ENCODE assay signal across 25 cellular contexts in genomic region chr4:63700569-63700968, GRCh38.
"Had no signal": no experiment of that assay in that cellular context is flagged by ENCODE, and none has a peak within 500 bp of the region (broad histone marks: within the 10 kb centered on the region; RNA-seq: fewer than 3 reads in every experiment).

No MANE protein-coding gene starts in this region.

- H3K4me3 Mint-ChIP-seq: IgD-negative memory B cell had no signal

- H3K4me3 ChIP-seq: K562, SJSA1, SK-N-MC had no signal

- H3K9me3 ChIP-seq: SJSA1 had no signal

- H3K27me3 Mint-ChIP-seq: IgD-negative memory B cell had no signal

- H3K36me3 Mint-ChIP-seq: IgD-negative memory B cell had no signal

- H3K4me1 Mint-ChIP-seq: IgD-negative memory B cell had no signal

- H3K4me2 ChIP-seq: KMS-11 had no signal

- DNase-seq: Kasumi-1, NCI-H1092, NCI-H1105 treated with DMSO at 0.1 percent for 48 hours, NCI-H1417 treated with DMSO at 0.1 percent for 48 hours, NCI-H146, NCI-H1694 treated with DMSO at 0.1 percent for 48 hours, NCI-H1930, NCI-H2081, NCI-H2107, NCI-H2227 treated with DMSO at 0.1 percent for 48 hours, NCI-H446, NCI-H510A, NCI-H524 treated with DMSO at 0.1 percent for 48 hours, NCI-H69, NCI-H774, Right ventricle myocardium superior, RPMI8226, SIG-M5 had no signal

- FAIRE-seq: HepG2, K562, RCC 7860 had no signal

- H3K27me3 ChIP-seq: SJSA1 had no signal

- H3K9ac ChIP-seq: KMS-11 had no signal

- H3K4me1 ChIP-seq: SJSA1 had no signal

- H3K36me3 ChIP-seq: SJSA1 had no signal

- ATAC-seq: HepG2, K562 had no signal

- H3K27ac Mint-ChIP-seq: IgD-negative memory B cell had no signal

- H3K27ac ChIP-seq: KMS-11, SJSA1, SK-N-MC had no signal
